Comparison of ENCODE assay signal across 26 cellular contexts in the genomic region with DNA sequence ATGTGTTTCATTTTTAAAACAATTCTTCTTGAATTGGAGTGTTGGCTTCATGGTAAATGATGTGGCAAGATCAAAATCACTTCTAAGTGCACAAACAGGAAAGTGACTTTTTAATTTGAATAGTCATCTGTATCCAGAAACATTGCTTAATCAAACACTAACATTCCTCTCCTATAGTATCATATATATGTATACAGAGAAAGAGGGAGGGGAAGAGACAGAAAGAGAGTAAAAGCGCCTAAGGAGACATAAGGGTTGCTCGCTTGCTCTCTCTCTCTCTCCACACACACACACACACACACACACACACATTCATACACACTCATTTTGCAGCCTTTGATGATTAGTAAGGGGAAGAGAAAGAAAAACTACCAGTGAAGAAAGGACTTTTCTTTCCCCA.
DNase-seq lines count a peak whose midpoint lies in the region; ATAC-seq, FAIRE-seq and TF ChIP-seq lines count a peak whose summit lies in the region.
"Had no signal": no experiment of that assay in that cellular context is flagged by ENCODE, and none has a peak within 500 bp of the region (broad histone marks: within the 10 kb centered on the region; RNA-seq: fewer than 3 reads in every experiment).

No MANE protein-coding gene starts in this region.

- peak overlapping the region; percentile 87 for H3K4me2 ChIP-seq in PC-3 (ENCODE audit: low read length)

- H3K27me3 ChIP-seq in PC-3 (ENCODE audit: low read length), result no peaks in the 10 kb centered on the region
- H3K27me3 ChIP-seq: dorsolateral prefrontal cortex, sigmoid colon, transverse colon had no signal

- H3K4me3 Mint-ChIP-seq in naive thymus-derived CD8-positive, alpha-beta T cell, result no peak overlapping the region
- H3K4me3 Mint-ChIP-seq: activated naive CD4-positive, alpha-beta T cell treated with anti-CD3 and anti-CD28 coated beads, Interleukin-2, amount 10 ng/mL, durations not matched to agents 7 days and 5 days; activated T-helper 17 cell treated with anti-CD3 and anti-CD28 coated beads, Interleukin-2, amount 50 U/mL, for 72 hours; B cell; brain; nephron; stimulated activated effector memory CD8-positive, alpha-beta T cell treated with anti-CD3 and anti-CD28 coated beads, Interleukin-12 subunit alpha, Interleukin-12 subunit beta, amount 100 ng/mL, for 72 hours had no signal

- H3K27ac Mint-ChIP-seq in naive thymus-derived CD8-positive, alpha-beta T cell, result no peak overlapping the region
- H3K27ac Mint-ChIP-seq: activated naive CD4-positive, alpha-beta T cell treated with anti-CD3 and anti-CD28 coated beads, Interleukin-2, amount 10 ng/mL, durations not matched to agents 7 days and 5 days; activated T-helper 17 cell treated with anti-CD3 and anti-CD28 coated beads, Interleukin-2, amount 50 U/mL, for 72 hours; B cell; brain; nephron; stimulated activated effector memory CD8-positive, alpha-beta T cell treated with anti-CD3 and anti-CD28 coated beads, Interleukin-12 subunit alpha, Interleukin-12 subunit beta, amount 100 ng/mL, for 72 hours had no signal

- peaks cover 33% of the 10 kb centered on the region for H3K4me1 ChIP-seq in PC-3 (ENCODE audit: insufficient read depth, low read length)
- H3K4me1 ChIP-seq: lower lobe of right lung, sigmoid colon, transverse colon had no signal

- peak overlapping the region; percentile 90 for H3K27ac ChIP-seq in PC-3 (ENCODE audit: low read length)
- H3K27ac ChIP-seq in epithelial cell of prostate, result peak overlapping the region; percentile 70
- H3K27ac ChIP-seq: dorsolateral prefrontal cortex, lower lobe of right lung, sigmoid colon, transverse colon had no signal

- H3K36me3 Mint-ChIP-seq in naive thymus-derived CD8-positive, alpha-beta T cell, result no peaks in the 10 kb centered on the region
- H3K36me3 Mint-ChIP-seq: activated naive CD4-positive, alpha-beta T cell treated with anti-CD3 and anti-CD28 coated beads, Interleukin-2, amount 10 ng/mL, durations not matched to agents 7 days and 5 days; brain; stimulated activated effector memory CD8-positive, alpha-beta T cell treated with anti-CD3 and anti-CD28 coated beads, Interleukin-12 subunit alpha, Interleukin-12 subunit beta, amount 100 ng/mL, for 72 hours had no signal

- H2AFZ ChIP-seq in PC-3 (ENCODE audit: low read length), result peak overlapping the region; percentile 77

- H3K4me3 ChIP-seq in PC-3 (ENCODE audit: low read length), result peak overlapping the region; percentile 56
- H3K4me3 ChIP-seq: dorsolateral prefrontal cortex, lower lobe of right lung, sigmoid colon, transverse colon had no signal

- no peaks in the 10 kb centered on the region for H3K27me3 Mint-ChIP-seq in naive thymus-derived CD8-positive, alpha-beta T cell
- H3K27me3 Mint-ChIP-seq: activated naive CD4-positive, alpha-beta T cell treated with anti-CD3 and anti-CD28 coated beads, Interleukin-2, amount 10 ng/mL, durations not matched to agents 7 days and 5 days; activated T-helper 17 cell treated with anti-CD3 and anti-CD28 coated beads, Interleukin-2, amount 50 U/mL, for 72 hours; B cell had no signal

- no peaks in the 10 kb centered on the region for H3K9me2 ChIP-seq in PC-3 (replicated peaks; ENCODE audit: low read length)

- peak overlapping the region; percentile 43 for H3K9ac ChIP-seq in PC-3 (ENCODE audit: low read length)

- BruUV-seq in PC-3 (replicated peaks; lab: Mats Ljungman, UMichigan), result no TSS peak

- no peaks in the 10 kb centered on the region for H3K79me2 ChIP-seq in PC-3 (ENCODE audit: low read length)

- ATAC-seq in PC-3, result peak; percentile 93
- no peak for ATAC-seq in naive thymus-derived CD8-positive, alpha-beta T cell
- ATAC-seq in GM19452 (IDR thresholded peaks at IDR 0.05; ENCODE audit: unreplicated experiment), result no peak
- ATAC-seq: activated T-helper 17 cell treated with anti-CD3 and anti-CD28 coated beads, Interleukin-2, amount 50 U/mL, for 72 hours; lower lobe of right lung; stimulated activated effector memory CD8-positive, alpha-beta T cell treated with anti-CD3 and anti-CD28 coated beads, Interleukin-12 subunit alpha, Interleukin-12 subunit beta, amount 100 ng/mL, for 72 hours had no signal

- no peaks in the 10 kb centered on the region for H3K9me3 ChIP-seq in PC-3 (ENCODE audit: low read length)
- H3K9me3 ChIP-seq: lower lobe of right lung, sigmoid colon had no signal

- no peaks in the 10 kb centered on the region for H3K36me3 ChIP-seq in PC-3 (ENCODE audit: low read depth, low read length)
- H3K36me3 ChIP-seq: lower lobe of right lung, sigmoid colon, transverse colon had no signal

- no peaks in the 10 kb centered on the region for H4K20me1 ChIP-seq in PC-3 (ENCODE audit: low read length)

- H3F3A ChIP-seq in PC-3 (ENCODE audit: low read length, unreplicated experiment), result no peaks in the 10 kb centered on the region

- POLR2A ChIA-PET in PC-3 (lab: Charles Lee; ENCODE audit: unreplicated experiment), result no interaction called here
- POLR2A ChIA-PET in naive thymus-derived CD8-positive, alpha-beta T cell (lab: Charles Lee), result no interaction called here

- intact Hi-C loops in PC-3 (cut with micrococcal nuclease), result loop anchor here (5.0 kb wide), 2 partner anchors 45 to 70 kb away; no protein-coding TSS in a partner anchor

- DNase-seq in DMS53 (lab: John Stamatoyannopoulos, UW) (peak; percentile 15), HS-5 (ENCODE audit: low read depth) (peak; percentile 73), PC-3 (peak; percentile 90), epithelial cell of prostate (ENCODE audit: low read depth, low spot score) (peak; percentile 53), NCI-H82 (lab: John Stamatoyannopoulos, UW) (no peak), HTR-8/SVneo (ENCODE audit: insufficient read length, low spot score) (no peak)
- DNase-seq in naive thymus-derived CD8-positive, alpha-beta T cell, result no peak
- DNase-seq: ACHN; activated CD4-positive, alpha-beta T cell treated with anti-CD3 and anti-CD28 coated beads for 48 hours; activated naive CD4-positive, alpha-beta T cell treated with anti-CD3 and anti-CD28 coated beads, Interleukin-2, amount 10 ng/mL, durations not matched to agents 7 days and 5 days; DMS 273 treated with DMSO at 0.1 percent for 48 hours; dorsolateral prefrontal cortex; hippocampal formation; lower lobe of right lung; NCI-H2029; SHP77; sigmoid colon; stimulated activated CD4-positive, alpha-beta T cell treated with anti-CD3 and anti-CD28 coated beads, Interleukin-15, amount 100 ng/mL, for 24 hours; T1000; transverse colon had no signal

- no peak for FAIRE-seq in HTR-8/SVneo (lab: Jason Lieb, UNC)

- TF ChIP-seq CTCF in PC-3 (conservative IDR thresholded peaks at IDR 0.05; ENCODE audit: low read depth, low read length), result no peak

- CTCF ChIA-PET in PC-3 (lab: Charles Lee), result interaction anchor here (0.7 kb wide), 1 partner anchor 203 kb away, joined by 3 read pairs; no protein-coding TSS in a partner anchor

- H3K9me3 Mint-ChIP-seq in naive thymus-derived CD8-positive, alpha-beta T cell, result peaks cover 4 to 36% (median 13%) of the 10 kb centered on the region in 9 donors
- H3K9me3 Mint-ChIP-seq: brain, nephron had no signal

- H3K4me1 Mint-ChIP-seq in naive thymus-derived CD8-positive, alpha-beta T cell, result no peaks in the 10 kb centered on the region
- H3K4me1 Mint-ChIP-seq: activated naive CD4-positive, alpha-beta T cell treated with anti-CD3 and anti-CD28 coated beads, Interleukin-2, amount 10 ng/mL, durations not matched to agents 7 days and 5 days; activated T-helper 17 cell treated with anti-CD3 and anti-CD28 coated beads, Interleukin-2, amount 50 U/mL, for 72 hours; B cell; stimulated activated effector memory CD8-positive, alpha-beta T cell treated with anti-CD3 and anti-CD28 coated beads, Interleukin-12 subunit alpha, Interleukin-12 subunit beta, amount 100 ng/mL, for 72 hours had no signal

Comparison
In these comparisons a context has a peak if more than half of its experiments do, and no peak if none do; other contexts are left out.
1. DNase-seq: peak in DMS53 (single experiment), HS-5 (single experiment), PC-3 (single experiment) and epithelial cell of prostate (single experiment); none in NCI-H82 (single experiment), naive thymus-derived CD8-positive, alpha-beta T cell (0 of 10) and HTR-8/SVneo (single experiment).